Comparison of ENCODE assay signal across 28 cellular contexts in the genomic region with DNA sequence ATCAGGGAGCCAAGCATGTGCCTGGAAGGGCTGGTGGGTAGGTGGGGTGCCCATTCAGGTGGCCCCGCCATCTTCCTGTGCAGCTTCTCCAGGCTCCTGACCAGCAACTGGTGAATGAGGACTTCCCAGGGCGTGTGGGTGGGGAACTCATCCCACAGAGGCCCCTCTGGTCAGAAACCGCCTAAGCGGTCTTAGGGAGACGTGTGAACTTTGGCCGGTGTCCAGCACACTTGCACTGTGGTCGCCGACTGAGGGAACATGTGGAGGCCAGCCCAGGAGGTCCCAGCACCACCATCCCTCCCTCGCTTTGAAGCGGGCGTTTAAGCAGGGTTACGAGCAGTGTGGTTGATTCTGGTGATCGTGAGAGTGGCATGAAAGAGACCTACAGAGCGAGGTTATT.
"Had no signal": no experiment of that assay in that cellular context is flagged by ENCODE, and none has a peak within 500 bp of the region (broad histone marks: within the 10 kb centered on the region; RNA-seq: fewer than 3 reads in every experiment).

No MANE protein-coding gene starts in this region.

- H3K27ac ChIP-seq: coronary artery, esophagus squamous epithelium, heart right ventricle, left lung, neutrophil, pancreas, right lobe of liver, suprapubic skin, transverse colon, upper lobe of right lung, uterus had no signal

- H3K27me3 ChIP-seq: esophagus squamous epithelium, heart right ventricle, left lung, neutrophil, pancreas, right lobe of liver, suprapubic skin, transverse colon, upper lobe of right lung, uterus had no signal

- H3K4me3 ChIP-seq: coronary artery, esophagus squamous epithelium, heart right ventricle, left lung, pancreas, right lobe of liver, suprapubic skin, transverse colon, upper lobe of right lung, uterus had no signal

- H3K9me3 ChIP-seq: esophagus squamous epithelium, heart right ventricle, left lung, neutrophil, pancreas, right lobe of liver, suprapubic skin, transverse colon, upper lobe of right lung, uterus had no signal

- H3K9me3 Mint-ChIP-seq: effector memory CD8-positive, alpha-beta T cell; naive thymus-derived CD8-positive, alpha-beta T cell; stimulated activated naive CD8-positive, alpha-beta T cell treated with anti-CD3 and anti-CD28 coated beads, Interleukin-15, amount 100 ng/mL, for 72 hours had no signal

- ATAC-seq: effector memory CD8-positive, alpha-beta T cell; heart right ventricle; left cardiac atrium; left lung; naive thymus-derived CD8-positive, alpha-beta T cell; pancreas; right lobe of liver; stimulated activated naive CD8-positive, alpha-beta T cell treated with anti-CD3 and anti-CD28 coated beads, Interleukin-15, amount 100 ng/mL, for 72 hours; upper lobe of right lung had no signal

- FAIRE-seq: endometrium, islet of Langerhans, pancreas, small intestine had no signal

- H3K27ac Mint-ChIP-seq: effector memory CD8-positive, alpha-beta T cell; stimulated activated naive CD8-positive, alpha-beta T cell treated with anti-CD3 and anti-CD28 coated beads, Interleukin-15, amount 100 ng/mL, for 72 hours had no signal

- H3K27me3 Mint-ChIP-seq: effector memory CD8-positive, alpha-beta T cell; naive thymus-derived CD8-positive, alpha-beta T cell; stimulated activated naive CD8-positive, alpha-beta T cell treated with anti-CD3 and anti-CD28 coated beads, Interleukin-15, amount 100 ng/mL, for 72 hours had no signal

- H3K36me3 ChIP-seq: pancreas, uterus had no signal

- H3K4me1 ChIP-seq: esophagus squamous epithelium, pancreas, right lobe of liver, transverse colon, upper lobe of right lung, uterus had no signal

- DNase-seq: dermis blood vessel endothelial cell; effector memory CD8-positive, alpha-beta T cell; erythroblast; esophagus squamous epithelium; foreskin melanocyte; glutamatergic neuron; heart right ventricle; hippocampal formation; left cardiac atrium; left lung; mesenchymal stem cell; midbrain; naive thymus-derived CD8-positive, alpha-beta T cell; pancreas; small intestine; stimulated activated CD4-positive, alpha-beta T cell treated with anti-CD3 and anti-CD28 coated beads, Interleukin-15, amount 100 ng/mL, for 24 hours; stimulated activated CD4-positive, alpha-beta T cell treated with anti-CD3 and anti-CD28 coated beads, Interleukin-2, amount 100 ng/mL, for 48 hours; stimulated activated naive CD4-positive, alpha-beta T cell; stimulated activated naive CD8-positive, alpha-beta T cell treated with anti-CD3 and anti-CD28 coated beads, Interleukin-15, amount 100 ng/mL, for 72 hours; transverse colon; upper lobe of right lung; uterus had no signal

- H3K4me3 Mint-ChIP-seq: effector memory CD8-positive, alpha-beta T cell; naive thymus-derived CD8-positive, alpha-beta T cell; stimulated activated naive CD8-positive, alpha-beta T cell treated with anti-CD3 and anti-CD28 coated beads, Interleukin-15, amount 100 ng/mL, for 72 hours had no signal
